Comparison of ENCODE assay signal across 8 cellular contexts in the genomic region with DNA sequence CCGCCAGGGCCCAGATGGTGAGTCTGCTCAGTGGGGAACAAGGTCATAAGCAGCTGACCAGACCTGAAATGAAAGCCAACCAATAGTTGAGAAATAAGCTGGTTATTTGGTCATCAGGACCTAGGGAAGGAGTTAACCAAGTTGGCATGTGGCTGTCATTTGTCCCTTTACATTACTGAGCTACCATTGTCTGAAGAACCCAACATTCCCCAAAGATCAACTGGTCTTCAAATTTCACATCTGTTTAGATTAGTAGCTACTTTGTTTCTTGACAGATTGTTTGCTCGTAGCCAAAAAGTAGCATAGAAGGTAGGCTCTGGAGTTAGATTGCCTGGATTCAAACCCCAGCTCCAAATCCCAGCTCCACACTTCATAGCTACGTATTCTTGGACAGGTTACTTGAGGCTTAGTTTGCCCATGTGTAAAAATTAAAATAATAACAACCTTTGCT. TPM values are rescaled to one million over a fixed set of nuclear protein-coding genes. Genes with fewer than 3 reads are reported as not detected.
DNase-seq lines count a peak whose midpoint lies in the region; ATAC-seq and TF ChIP-seq lines count a peak whose summit lies in the region.

No MANE protein-coding gene starts in this region.

- no peaks in the 10 kb centered on the region for H3K9me3 Mint-ChIP-seq in stimulated activated naive CD8-positive, alpha-beta T cell treated with anti-CD3 and anti-CD28 coated beads, Interleukin-15, Interleukin-2, amounts not matched to agents 100 ng/mL and 50 ng/mL, for 24 hours
- no peaks in the 10 kb centered on the region for H3K9me3 Mint-ChIP-seq in brain

- H3K27ac Mint-ChIP-seq in stimulated activated naive CD8-positive, alpha-beta T cell treated with anti-CD3 and anti-CD28 coated beads, Interleukin-15, Interleukin-2, amounts not matched to agents 100 ng/mL and 50 ng/mL, for 24 hours, result peak overlapping the region; percentile 90
- peak overlapping the region in 4 of 5 experiments; percentile 91 to 96 (median 94) for H3K27ac Mint-ChIP-seq in brain

- H3K4me1 ChIP-seq in mucosa of rectum (ENCODE audit: control insufficient read depth in 2 of 2, insufficient read depth in 2 of 2, low read length in 2 of 2), result peaks cover 15% of the 10 kb centered on the region in 2 donors

- peaks cover 3 to 16% of the 10 kb centered on the region in 2 donors for H3K36me3 ChIP-seq in mucosa of rectum (ENCODE audit: control insufficient read depth in 2 of 2, insufficient read depth in 2 of 2, low read length in 2 of 2)

- H3K36me3 Mint-ChIP-seq in stimulated activated naive CD8-positive, alpha-beta T cell treated with anti-CD3 and anti-CD28 coated beads, Interleukin-15, Interleukin-2, amounts not matched to agents 100 ng/mL and 50 ng/mL, for 24 hours (ENCODE audit: low read depth), result peaks cover 25% of the 10 kb centered on the region
- peaks cover 46% of the 10 kb centered on the region for H3K36me3 Mint-ChIP-seq in brain

- peak overlapping the region; percentile 14 to 79 for H3K4me3 ChIP-seq in mucosa of rectum (ENCODE audit: low read length in 2 of 2)

- H3K4me1 Mint-ChIP-seq in stimulated activated naive CD8-positive, alpha-beta T cell treated with anti-CD3 and anti-CD28 coated beads, Interleukin-15, Interleukin-2, amounts not matched to agents 100 ng/mL and 50 ng/mL, for 24 hours (ENCODE audit: low read depth), result peaks cover 68% of the 10 kb centered on the region
- H3K4me1 Mint-ChIP-seq in brain, result peaks cover 66% of the 10 kb centered on the region

- no peaks in the 10 kb centered on the region for H3K9me3 ChIP-seq in mucosa of rectum (ENCODE audit: control insufficient read depth in 2 of 2, low read length in 2 of 2)

- no peaks in the 10 kb centered on the region for H3K27me3 Mint-ChIP-seq in stimulated activated naive CD8-positive, alpha-beta T cell treated with anti-CD3 and anti-CD28 coated beads, Interleukin-15, Interleukin-2, amounts not matched to agents 100 ng/mL and 50 ng/mL, for 24 hours
- no peaks in the 10 kb centered on the region for H3K27me3 Mint-ChIP-seq in brain

- no peaks in the 10 kb centered on the region for H3K27me3 ChIP-seq in mucosa of rectum (ENCODE audit: control insufficient read depth in 2 of 2, insufficient read depth in 2 of 2, low read length in 2 of 2)

- no peak for ATAC-seq in stimulated activated naive CD8-positive, alpha-beta T cell treated with anti-CD3 and anti-CD28 coated beads, Interleukin-15, Interleukin-2, amounts not matched to agents 100 U/mL and 50 U/mL, for 24 hours
- no peak for ATAC-seq in HG02885 (IDR thresholded peaks at IDR 0.05; ENCODE audit: poor library complexity, unreplicated experiment)

- peak overlapping the region; percentile 85 for H3K4me3 Mint-ChIP-seq in stimulated activated naive CD8-positive, alpha-beta T cell treated with anti-CD3 and anti-CD28 coated beads, Interleukin-15, Interleukin-2, amounts not matched to agents 100 ng/mL and 50 ng/mL, for 24 hours
- H3K4me3 Mint-ChIP-seq in brain, result peak overlapping the region; percentile 86 to 93 (median 88)

- H3K27ac ChIP-seq in mucosa of rectum (ENCODE audit: low read depth in 2 of 2, low read length in 2 of 2), result peak overlapping the region; percentile 75 to 80

- DNase-seq in stimulated activated naive CD8-positive, alpha-beta T cell treated with anti-CD3 and anti-CD28 coated beads, Interleukin-15, Interleukin-2, amounts not matched to agents 100 U/mL and 50 U/mL, for 24 hours, result no peak
- DNase-seq in amygdala (lab: John Stamatoyannopoulos, UW) (no peak), inferior parietal cortex (ENCODE audit: extremely low spot score) (no peak), NCI-H2081 treated with DMSO at 0.1 percent for 48 hours (lab: John Stamatoyannopoulos, UW) (no peak)

- H3K9ac ChIP-seq in mucosa of rectum (ENCODE audit: low read depth in 1 of 2, low read length in 2 of 2), result peak overlapping the region in 1 of 2 donors; percentile 81

- TF ChIP-seq CTCF in brain (conservative IDR thresholded peaks at IDR 0.05), result no peak

RNA-seq across cellular contexts. Expression of a gene that starts 1.0 kb away (rescaled TPM):
- polyA plus RNA-seq in brain (ENCODE audit: insufficient read depth, low read depth, low replicate concordance), result 59.4 TPM

RNA-seq across cellular contexts. Expression of a gene that starts 2.0 kb away (rescaled TPM):
- polyA plus RNA-seq in brain (ENCODE audit: insufficient read depth, low read depth, low replicate concordance), result 122 TPM

RNA-seq across cellular contexts. Expression of a gene that starts 6.6 kb away (rescaled TPM):
- polyA plus RNA-seq in brain (ENCODE audit: insufficient read depth, low read depth, low replicate concordance), result 267 TPM

RNA-seq across cellular contexts. Expression of a gene that starts 19.7 kb away (rescaled TPM):
- polyA plus RNA-seq in brain (ENCODE audit: insufficient read depth, low read depth, low replicate concordance), result not detected

RNA-seq across cellular contexts. Expression of a gene that starts 23.6 kb away (rescaled TPM):
- polyA plus RNA-seq in brain (ENCODE audit: insufficient read depth, low read depth, low replicate concordance), result not detected
